ENCODE assay signal across 9 cellular contexts in genomic region chr1:24991242-24992037, GRCh38.
DNase-seq lines count a peak whose midpoint lies in the region; ATAC-seq, FAIRE-seq and TF ChIP-seq lines count a peak whose summit lies in the region.
"Had no signal": no experiment of that assay in that cellular context is flagged by ENCODE, and none has a peak within 500 bp of the region (broad histone marks: within the 10 kb centered on the region; RNA-seq: fewer than 3 reads in every experiment).

No MANE protein-coding gene starts in this region.

- FAIRE-seq in kidney (lab: Jason Lieb, UNC): no peak

- no peaks in the 10 kb centered on the region for H3K4me1 ChIP-seq in kidney (ENCODE audit: control insufficient read depth in 1 of 2, insufficient read depth in 1 of 2, low read depth in 1 of 2, low read length in 2 of 2)

- H3K36me3 ChIP-seq in kidney (ENCODE audit: control insufficient read depth in 1 of 2, insufficient read depth in 2 of 2, low read length in 2 of 2): no peaks in the 10 kb centered on the region

- intact Hi-C loops in kidney (cut with DNase I): no loop called here

- TF ChIP-seq CTCF in kidney (IDR thresholded peaks at IDR 0.05; ENCODE audit: borderline replicate concordance, extremely low read depth, insufficient read depth) (no peak), GM13976 (IDR thresholded peaks at IDR 0.05; ENCODE audit: borderline replicate concordance, control extremely low read depth, extremely low read depth, insufficient read depth, missing control alignments) (no peak)

- ATAC-seq in HG03521 (IDR thresholded peaks at IDR 0.05; ENCODE audit: unreplicated experiment): no peak

- DNase-seq in stimulated activated CD4-positive, alpha-beta T cell treated with anti-CD3 and anti-CD28 coated beads, Interleukin-1b, Interleukin-23, amount 100 ng/mL, for 48 hours: peak; percentile 69
- no peak for DNase-seq in stimulated activated CD4-positive, alpha-beta T cell treated with anti-CD3 and anti-CD28 coated beads, Interleukin-2, amount 100 ng/mL, for 24 hours
- peak; percentile 59 to 70 for DNase-seq in activated CD4-positive, alpha-beta T cell treated with anti-CD3 and anti-CD28 coated beads, Interleukin-2, amount 50 U/mL, for 48 hours
- peak; percentile 32 for DNase-seq in kidney
- DNase-seq in GM13976 (ENCODE audit: low spot score): no peak
- DNase-seq in NCI-H345 treated with DMSO at 0.1 percent for 48 hours (lab: John Stamatoyannopoulos, UW; ENCODE audit: unreplicated experiment): no peak
- DNase-seq in NK-92 treated with Interleukin-12 subunit alpha and Interleukin-12 subunit beta, amount 100 ng/mL, for 24 hours (lab: John Stamatoyannopoulos, UW): no peak
- DNase-seq: caudate nucleus had no signal

- no peaks in the 10 kb centered on the region for H3K9me3 ChIP-seq in kidney (ENCODE audit: control insufficient read depth in 1 of 2, low read length in 2 of 2)

- H3K9ac ChIP-seq in kidney (ENCODE audit: low read length in 2 of 2): no peak overlapping the region

- in situ Hi-C loops in GM13976 (cut with MboI; ENCODE audit: low sequenced_read_pairs, unreplicated experiment): no loop called here

- H3K4me3 ChIP-seq in kidney (ENCODE audit: low read length in 2 of 2): no peak overlapping the region

- H3K27ac ChIP-seq in kidney (ENCODE audit: low read depth in 2 of 2, low read length in 2 of 2): no peak overlapping the region

Comparison
In these comparisons a context has a peak if more than half of its experiments do, and no peak if none do; other contexts are left out.
1. DNase-seq: peak in stimulated activated CD4-positive, alpha-beta T cell treated with anti-CD3 and anti-CD28 coated beads, Interleukin-1b, Interleukin-23, amount 100 ng/mL, for 48 hours (single experiment), activated CD4-positive, alpha-beta T cell treated with anti-CD3 and anti-CD28 coated beads, Interleukin-2, amount 50 U/mL, for 48 hours (2 of 2) and kidney (single experiment); none in stimulated activated CD4-positive, alpha-beta T cell treated with anti-CD3 and anti-CD28 coated beads, Interleukin-2, amount 100 ng/mL, for 24 hours (0 of 2), GM13976 (single experiment), NCI-H345 treated with DMSO at 0.1 percent for 48 hours (single experiment) and NK-92 treated with Interleukin-12 subunit alpha and Interleukin-12 subunit beta, amount 100 ng/mL, for 24 hours (single experiment).